In the genomic region with DNA sequence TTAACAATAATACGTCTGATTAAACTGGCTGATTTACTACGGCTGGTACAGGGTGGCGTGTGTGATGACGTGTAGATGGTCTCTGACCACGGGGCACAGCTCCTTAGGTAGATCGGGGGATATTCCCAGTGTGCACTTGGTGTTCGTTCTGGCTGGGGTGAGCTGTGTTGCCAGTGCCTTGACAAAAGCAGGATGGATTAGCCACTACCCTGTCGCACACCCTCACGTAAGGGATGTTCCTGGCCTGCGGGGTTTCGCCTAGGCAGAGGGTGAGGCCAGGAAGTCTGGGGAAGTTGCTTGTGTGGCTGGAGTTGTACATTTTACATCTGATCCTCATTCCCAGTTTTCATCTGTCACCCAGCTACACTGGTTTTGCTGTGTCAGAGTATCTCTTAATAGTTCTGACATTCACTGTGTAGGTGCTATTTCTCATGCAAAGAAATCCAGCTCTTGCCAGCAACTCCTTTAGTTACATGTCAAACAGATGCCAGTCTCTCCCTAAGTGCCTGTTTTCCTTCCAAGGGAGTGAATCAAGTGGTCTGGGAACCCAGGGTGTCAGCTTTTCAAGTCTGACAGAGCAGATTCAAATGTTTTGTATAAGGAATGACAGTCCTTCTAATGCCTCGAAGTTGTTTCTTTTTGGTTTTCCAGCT, we compare ENCODE assay signal across 19 cellular contexts.
"Had no signal": no experiment of that assay in that cellular context is flagged by ENCODE, and none has a peak within 500 bp of the region (broad histone marks: within the 10 kb centered on the region; RNA-seq: fewer than 3 reads in every experiment).

No MANE protein-coding gene starts in this region.

- H3K4me3 ChIP-seq: dorsolateral prefrontal cortex, SK-N-MC had no signal

- FAIRE-seq: colon, kidney, small intestine, urothelium cell line had no signal

- DNase-seq: activated CD4-positive, alpha-beta memory T cell treated with anti-CD3 and anti-CD28 coated beads, Interleukin-2, amount 10 ng/mL, durations not matched to agents 7 days and 5 days; activated CD4-positive, alpha-beta T cell treated with anti-CD3 and anti-CD28 coated beads for 48 hours; activated CD4-positive, CD25-positive, alpha-beta regulatory T cell; activated CD8-positive, alpha-beta memory T cell treated with anti-CD3 and anti-CD28 coated beads, Interleukin-2, amount 10 ng/mL, durations not matched to agents 7 days and 5 days; central memory CD4-positive, alpha-beta T cell; dorsolateral prefrontal cortex; foreskin keratinocyte; kidney; left ventricle myocardium superior; mesenchymal stem cell; naive thymus-derived CD4-positive, alpha-beta T cell; posterior cingulate gyrus; right cardiac atrium; stimulated activated CD4-positive, alpha-beta T cell treated with anti-CD3 and anti-CD28 coated beads, Interleukin-4, amount 100 ng/mL, for 24 hours had no signal

- H3K4me1 ChIP-seq: foreskin keratinocyte had no signal

- ATAC-seq: activated CD8-positive, alpha-beta memory T cell treated with anti-CD3 and anti-CD28 coated beads, Interleukin-2, amount 10 ng/mL, durations not matched to agents 7 days and 5 days; foreskin keratinocyte; naive thymus-derived CD4-positive, alpha-beta T cell; right cardiac atrium; stimulated activated effector memory CD8-positive, alpha-beta T cell treated with anti-CD3 and anti-CD28 coated beads, Interleukin-12 subunit alpha, Interleukin-12 subunit beta, amount 100 ng/mL, for 72 hours had no signal

- H3K27ac ChIP-seq: dorsolateral prefrontal cortex, foreskin keratinocyte, SK-N-MC had no signal
